Comparison of ENCODE assay signal across 23 cellular contexts in genomic region chr5:173479711-173480110, GRCh38.
DNase-seq lines count a peak whose midpoint lies in the region; ATAC-seq, FAIRE-seq and TF ChIP-seq lines count a peak whose summit lies in the region.
"Had no signal": no experiment of that assay in that cellular context is flagged by ENCODE, and none has a peak within 500 bp of the region (broad histone marks: within the 10 kb centered on the region; RNA-seq: fewer than 3 reads in every experiment).

No MANE protein-coding gene starts in this region.

- intact Hi-C loops in esophagus muscularis mucosa (cut with DNase I) (no loop called here), pancreas (cut with DNase I) (no loop called here), lower leg skin (cut with DNase I; ENCODE audit: low total_unique reads) (no loop called here), body of pancreas (cut with DNase I) (no loop called here)

- no peaks in the 10 kb centered on the region for H3K27me3 ChIP-seq in esophagus muscularis mucosa
- H3K27me3 ChIP-seq in pancreas, result no peaks in the 10 kb centered on the region
- H3K27me3 ChIP-seq in body of pancreas, result no peaks in the 10 kb centered on the region
- H3K27me3 ChIP-seq: BLaER1 treated with 17β-estradiol and CSF1 and Interleukin-3, amounts not matched to agents 10 nM and 100 nM had no signal

- no peak for TF ChIP-seq POLR2A in esophagus muscularis mucosa (IDR thresholded peaks at IDR 0.05; ENCODE audit: low read depth)
- TF ChIP-seq POLR2A in lower leg skin (IDR thresholded peaks at IDR 0.05), result no peak
- no peak for TF ChIP-seq POLR2A in body of pancreas (IDR thresholded peaks at IDR 0.05)

- ATAC-seq in pancreas, result no peak
- ATAC-seq in body of pancreas, result no peak
- ATAC-seq: K562 had no signal

- H3K4me1 ChIP-seq in esophagus muscularis mucosa, result peaks cover 12 to 59% (median 51%) of the 10 kb centered on the region in 4 donors
- no peaks in the 10 kb centered on the region for H3K4me1 ChIP-seq in pancreas
- H3K4me1 ChIP-seq in body of pancreas, result no peaks in the 10 kb centered on the region
- H3K4me1 ChIP-seq: HAP-1 had no signal

- no peak for FAIRE-seq in pancreas (lab: Jason Lieb, UNC)
- FAIRE-seq: GM12891, K562 had no signal

- TF ChIP-seq CTCF in esophagus muscularis mucosa (IDR thresholded peaks at IDR 0.05), result no peak
- no peak for TF ChIP-seq CTCF in pancreas (IDR thresholded peaks at IDR 0.05)
- TF ChIP-seq CTCF in lower leg skin (IDR thresholded peaks at IDR 0.05), result no peak
- no peak for TF ChIP-seq CTCF in body of pancreas (IDR thresholded peaks at IDR 0.05)

- no peaks in the 10 kb centered on the region for H3K9me3 ChIP-seq in esophagus muscularis mucosa
- H3K9me3 ChIP-seq in pancreas, result no peaks in the 10 kb centered on the region
- no peaks in the 10 kb centered on the region for H3K9me3 ChIP-seq in body of pancreas
- H3K9me3 ChIP-seq: HAP-1 had no signal

- H3K4me3 ChIP-seq in esophagus muscularis mucosa (no peak overlapping the region), pancreas (no peak overlapping the region), lower leg skin (ENCODE audit: low read depth, poor library complexity, severe bottlenecking) (no peak overlapping the region), body of pancreas (no peak overlapping the region)
- H3K4me3 ChIP-seq: BLaER1 treated with 17β-estradiol and CSF1 and Interleukin-3, amounts not matched to agents 10 nM and 100 nM; GM23248; HAP-1; K562 had no signal

- H3K27ac ChIP-seq in esophagus muscularis mucosa (replicated peaks in 1 of 4) (peak overlapping the region; percentile 36 to 94 (median 88)), pancreas (no peak overlapping the region), body of pancreas (no peak overlapping the region)
- H3K27ac ChIP-seq: BLaER1 treated with 17β-estradiol and CSF1 and Interleukin-3, amounts not matched to agents 10 nM and 100 nM; GM23248 had no signal

- WGBS in esophagus muscularis mucosa, result 50% methylated on average over 3 of the region's 3 CpGs
- 55 to 60% methylated on average over 3 of the region's 3 CpGs for WGBS in pancreas, 2 donors
- 58 to 60% methylated on average over 3 of the region's 3 CpGs for whole genome bisulfite sequencing in lower leg skin, 2 donors
- WGBS in body of pancreas, 2 donors, result 51 to 56% methylated on average over 3 of the region's 3 CpGs

- DNase-seq in AG08395 (ENCODE audit: low spot score) (peak; percentile 38), LHCN-M2 (ENCODE audit: low read depth) (peak; percentile 61), esophagus muscularis mucosa (ENCODE audit: extremely low spot score) (no peak), iris pigment epithelial cell (ENCODE audit: low read depth) (peak; percentile 54), pancreas (no peak), lower leg skin (ENCODE audit: low spot score in 2 of 2) (no peak), body of pancreas (no peak)
- no peak for DNase-seq in activated CD8-positive, alpha-beta memory T cell treated with anti-CD3 and anti-CD28 coated beads, Interleukin-2, amount 50 U/mL, for 4 hours
- DNase-seq: 8988T; CD8-positive, alpha-beta memory T cell; DMS53; GM23248; MV-4-11; NCI-H1694 treated with DMSO at 0.1 percent for 48 hours; NCI-H2227 treated with DMSO at 0.1 percent for 48 hours; NCI-H510A treated with DMSO at 0.1 percent for 48 hours; NCI-H82; RPMI8226; SHP77 treated with DMSO at 0.1 percent for 48 hours had no signal

- no peak for TF ChIP-seq EP300 in esophagus muscularis mucosa (IDR thresholded peaks at IDR 0.05)

- H3K36me3 ChIP-seq in esophagus muscularis mucosa (no peaks in the 10 kb centered on the region), pancreas (no peaks in the 10 kb centered on the region), body of pancreas (replicated peaks in 1 of 2; ENCODE audit: insufficient read depth in 1 of 2, low read depth in 2 of 2) (no peaks in the 10 kb centered on the region)
- H3K36me3 ChIP-seq: HAP-1 had no signal

Comparison
In these comparisons a context has a peak if more than half of its experiments do, and no peak if none do; other contexts are left out.
1. DNase-seq: peak in AG08395 (single experiment), LHCN-M2 (single experiment) and iris pigment epithelial cell (single experiment); none in esophagus muscularis mucosa (single experiment), pancreas (0 of 6), lower leg skin (0 of 2), body of pancreas (0 of 4) and activated CD8-positive, alpha-beta memory T cell treated with anti-CD3 and anti-CD28 coated beads, Interleukin-2, amount 50 U/mL, for 4 hours (single experiment).
2. H3K27ac ChIP-seq: peak in esophagus muscularis mucosa (4 of 4); none in pancreas (0 of 4) and body of pancreas (0 of 4).